ENCODE assay signal across 8 cellular contexts in genomic region chr7:134890246-134891240, GRCh38.
DNase-seq lines count a peak whose midpoint lies in the region; ATAC-seq lines count a peak whose summit lies in the region.

No MANE protein-coding gene starts in this region.

- H3K4me1 Mint-ChIP-seq in dendritic cell treated with granulocyte-macrophage colony-stimulating factor and Interleukin-4, amounts not matched to agents 40 ng/mL and 50 ng/mL, for 4 days (ENCODE audit: low read depth), result peaks cover 19% of the 10 kb centered on the region

- H3K79me2 ChIP-seq in ACC112 (ENCODE audit: control insufficient read depth, insufficient read depth, low read length, unreplicated experiment), result peaks cover 46% of the 10 kb centered on the region

- no peaks in the 10 kb centered on the region for H3K36me3 Mint-ChIP-seq in dendritic cell treated with granulocyte-macrophage colony-stimulating factor and Interleukin-4, amounts not matched to agents 40 ng/mL and 50 ng/mL, for 4 days (ENCODE audit: low read depth)

- H3K27me3 ChIP-seq in ACC112 (ENCODE audit: insufficient read depth, low read length) (no peaks in the 10 kb centered on the region), muscle layer of duodenum (ENCODE audit: low read depth, low read length) (no peaks in the 10 kb centered on the region)

- H3K4me1 ChIP-seq in ACC112 (ENCODE audit: control insufficient read depth, insufficient read depth, low read length, unreplicated experiment) (peaks cover 45% of the 10 kb centered on the region), muscle layer of duodenum (ENCODE audit: control insufficient read depth in 1 of 2, insufficient read depth in 2 of 2, low read length in 2 of 2) (peaks cover 4 to 34% of the 10 kb centered on the region in 2 donors)

- no peak for ATAC-seq in HG02970 (IDR thresholded peaks at IDR 0.05; ENCODE audit: low FRiP score, unreplicated experiment)
- ATAC-seq in GM21723 (IDR thresholded peaks at IDR 0.05; ENCODE audit: unreplicated experiment), result no peak

- H3K27ac Mint-ChIP-seq in dendritic cell treated with granulocyte-macrophage colony-stimulating factor and Interleukin-4, amounts not matched to agents 40 ng/mL and 50 ng/mL, for 4 days, result no peak overlapping the region

- H3K27me3 Mint-ChIP-seq in dendritic cell treated with granulocyte-macrophage colony-stimulating factor and Interleukin-4, amounts not matched to agents 40 ng/mL and 50 ng/mL, for 4 days, result peaks cover 16% of the 10 kb centered on the region

- H3K9me3 Mint-ChIP-seq in dendritic cell treated with granulocyte-macrophage colony-stimulating factor and Interleukin-4, amounts not matched to agents 40 ng/mL and 50 ng/mL, for 4 days, result peaks cover 2% of the 10 kb centered on the region

- peak overlapping the region; percentile 86 for H3K27ac ChIP-seq in ACC112 (ENCODE audit: low read depth, low read length)
- peak overlapping the region; percentile 65 for H3K27ac ChIP-seq in muscle layer of duodenum (ENCODE audit: low read length)

- H3K36me3 ChIP-seq in ACC112 (ENCODE audit: insufficient read depth, low read length) (peaks cover 11% of the 10 kb centered on the region), muscle layer of duodenum (ENCODE audit: control insufficient read depth in 1 of 2, insufficient read depth in 2 of 2, low read length in 2 of 2) (peaks cover 0 to 4% of the 10 kb centered on the region in 2 donors)

- H2AFZ ChIP-seq in ACC112 (ENCODE audit: low read length, unreplicated experiment), result no peak overlapping the region

- H3K4me3 Mint-ChIP-seq in dendritic cell treated with granulocyte-macrophage colony-stimulating factor and Interleukin-4, amounts not matched to agents 40 ng/mL and 50 ng/mL, for 4 days, result peak overlapping the region; percentile 51

- DNase-seq in NCI-H2227 treated with DMSO at 0.1 percent for 48 hours (lab: John Stamatoyannopoulos, UW) (peak; percentile 49), NCI-H774 (lab: John Stamatoyannopoulos, UW) (no peak), SKM-1 (lab: John Stamatoyannopoulos, UW; ENCODE audit: unreplicated experiment) (no peak)

- peak overlapping the region; percentile 79 for H3K4me3 ChIP-seq in ACC112 (ENCODE audit: low read depth, low read length)
- H3K4me3 ChIP-seq in muscle layer of duodenum (ENCODE audit: low read depth in 1 of 2, low read length in 2 of 2), result peak overlapping the region; percentile 43 to 52

- H3K9me3 ChIP-seq in muscle layer of duodenum (ENCODE audit: control insufficient read depth in 1 of 2, low read length in 2 of 2), result no peaks in the 10 kb centered on the region

- intact Hi-C loops in dendritic cell treated with granulocyte-macrophage colony-stimulating factor and Interleukin-4, amounts not matched to agents 40 ng/mL and 50 ng/mL, for 4 days (cut with micrococcal nuclease), result no loop called here
